Comparison of ENCODE assay signal across 13 cellular contexts in genomic region chr15:48176097-48176496, GRCh38.
A peak's percentile ranks its signal among the peaks of the same experiment; 100 is the strongest.
DNase-seq lines count a peak whose midpoint lies in the region; ATAC-seq and TF ChIP-seq lines count a peak whose summit lies in the region.
"Had no signal": no experiment of that assay in that cellular context is flagged by ENCODE, and none has a peak within 500 bp of the region (broad histone marks: within the 10 kb centered on the region; RNA-seq: fewer than 3 reads in every experiment).

No MANE protein-coding gene starts in this region.

- ATAC-seq in GM21737 (IDR thresholded peaks at IDR 0.05; ENCODE audit: unreplicated experiment) = no peak
- ATAC-seq in HG03442 (IDR thresholded peaks at IDR 0.05; ENCODE audit: unreplicated experiment) = no peak
- ATAC-seq: psoas muscle had no signal

- peaks cover 68% of the 10 kb centered on the region for H3K79me2 ChIP-seq in Loucy (ENCODE audit: insufficient read depth, low read length)

- peak overlapping the region; percentile 97 for H3K4me2 ChIP-seq in Loucy (ENCODE audit: low read depth, low read length, poor library complexity, severe bottlenecking)
- H3K4me2 ChIP-seq: PC-9 had no signal

- H3K9ac ChIP-seq in Loucy (ENCODE audit: low read depth, low read length, poor library complexity, severe bottlenecking) (peak overlapping the region; percentile 92), endocrine pancreas (ENCODE audit: control insufficient read depth, insufficient read depth, low read length) (no peak overlapping the region)

- H3K4me3 ChIP-seq in Loucy (ENCODE audit: low read length, poor library complexity, severe bottlenecking) = peak overlapping the region; percentile 90
- H3K4me3 ChIP-seq in endocrine pancreas (ENCODE audit: control insufficient read depth, insufficient read depth, low read length) = peak overlapping the region; percentile 91
- peak overlapping the region; percentile 83 for H3K4me3 ChIP-seq in neuron (ENCODE audit: low read length)
- H3K4me3 ChIP-seq: PC-9, psoas muscle had no signal

- no peaks in the 10 kb centered on the region for H3K9me2 ChIP-seq in Loucy (replicated peaks; ENCODE audit: low read depth, low read length)

- H3K4me1 ChIP-seq in Loucy (ENCODE audit: insufficient read depth, low read length, poor library complexity, severe bottlenecking) = peaks cover 34% of the 10 kb centered on the region
- peaks cover 14% of the 10 kb centered on the region for H3K4me1 ChIP-seq in endocrine pancreas (ENCODE audit: control insufficient read depth, insufficient read depth, low read length)
- H3K4me1 ChIP-seq in neuron (ENCODE audit: insufficient read depth, low read length) = peaks cover 21% of the 10 kb centered on the region
- H3K4me1 ChIP-seq: psoas muscle had no signal

- DNase-seq in EL = peak; percentile 33
- no peak for DNase-seq in activated CD8-positive, alpha-beta memory T cell treated with anti-CD3 and anti-CD28 coated beads, Interleukin-2, amount 50 U/mL, for 4 hours
- DNase-seq: activated naive CD4-positive, alpha-beta T cell treated with anti-CD3 and anti-CD28 coated beads for 36 hours; central memory CD4-positive, alpha-beta T cell; NCI-H1105 treated with DMSO at 0.1 percent for 48 hours; NCI-H345; PC-9; psoas muscle had no signal

- TF ChIP-seq CTCF in Loucy (conservative IDR thresholded peaks at IDR 0.05; ENCODE audit: low read length) = no peak

- no peaks in the 10 kb centered on the region for H3F3A ChIP-seq in Loucy (ENCODE audit: low read depth)

- H4K20me1 ChIP-seq in Loucy (ENCODE audit: insufficient read depth, low read length, poor library complexity, severe bottlenecking) = peaks cover 51% of the 10 kb centered on the region

- no peaks in the 10 kb centered on the region for H3K36me3 ChIP-seq in Loucy (ENCODE audit: insufficient read depth, low read length)
- H3K36me3 ChIP-seq in endocrine pancreas (ENCODE audit: control insufficient read depth, insufficient read depth, low read length) = no peaks in the 10 kb centered on the region
- peaks cover 6% of the 10 kb centered on the region for H3K36me3 ChIP-seq in neuron (ENCODE audit: insufficient read depth, low read length)

- H2AFZ ChIP-seq in Loucy (ENCODE audit: low read length) = no peak overlapping the region
- H2AFZ ChIP-seq in neuron (ENCODE audit: low read depth, low read length) = no peak overlapping the region
- H2AFZ ChIP-seq: PC-9 had no signal

- H3K9me3 ChIP-seq in Loucy (ENCODE audit: insufficient read depth, low read depth, low read length) = 0 out of 2 replicates have a peak, but pooled peaks cover 6% of the 10 kb centered on the region
- H3K9me3 ChIP-seq in endocrine pancreas (ENCODE audit: control insufficient read depth, low read length) = peaks cover 4% of the 10 kb centered on the region
- H3K9me3 ChIP-seq in neuron (ENCODE audit: low read length) = peaks cover 8% of the 10 kb centered on the region
- H3K9me3 ChIP-seq: psoas muscle had no signal

- H3K27me3 ChIP-seq in Loucy (ENCODE audit: insufficient read depth, low read length, poor library complexity, severe bottlenecking) = no peaks in the 10 kb centered on the region
- H3K27me3 ChIP-seq in endocrine pancreas (ENCODE audit: control insufficient read depth, insufficient read depth, low read length) = no peaks in the 10 kb centered on the region
- H3K27me3 ChIP-seq in neuron (ENCODE audit: insufficient read depth, low read length) = no peaks in the 10 kb centered on the region
